Comparison of ENCODE assay signal across 8 cellular contexts in genomic region chr7:100465702-100466311, GRCh38. TPM values are rescaled to one million over a fixed set of nuclear protein-coding genes. Genes with fewer than 3 reads are reported as not detected.
DNase-seq lines count a peak whose midpoint lies in the region; ATAC-seq and TF ChIP-seq lines count a peak whose summit lies in the region.

No MANE protein-coding gene starts in this region.

- H3K9me3 ChIP-seq in left lung: no peaks in the 10 kb centered on the region
- no peaks in the 10 kb centered on the region for H3K9me3 ChIP-seq in upper lobe of right lung

- no peak for DNase-seq in activated naive CD4-positive, alpha-beta T cell treated with anti-CD3 and anti-CD28 coated beads, Interleukin-2, amount 50 U/mL, for 72 hours (ENCODE audit: low spot score in 2 of 2)
- no peak for DNase-seq in activated naive CD4-positive, alpha-beta T cell treated with anti-CD3 and anti-CD28 coated beads, Interleukin-2, amount 50 U/mL, for 16 hours
- peak; percentile 31 for DNase-seq in NCI-H524 treated with DMSO at 0.1 percent for 48 hours (lab: John Stamatoyannopoulos, UW)
- DNase-seq in coronary artery (ENCODE audit: low spot score): peak; percentile 84
- peak; percentile 75 to 88 for DNase-seq in left lung
- DNase-seq in upper lobe of right lung: peak; percentile 86

- H3K4me3 ChIP-seq in coronary artery: peak overlapping the region; percentile 44
- no peak overlapping the region for H3K4me3 ChIP-seq in left lung
- no peak overlapping the region for H3K4me3 ChIP-seq in upper lobe of right lung

- no peaks in the 10 kb centered on the region for H3K36me3 Mint-ChIP-seq in activated naive CD4-positive, alpha-beta T cell treated with anti-CD3 and anti-CD28 coated beads, Interleukin-2, amount 50 U/mL, for 72 hours

- H3K36me3 ChIP-seq in left lung (peaks cover 0 to 59% of the 10 kb centered on the region in 2 donors), upper lobe of right lung (peaks cover 32% of the 10 kb centered on the region)

- TF ChIP-seq CTCF in coronary artery (IDR thresholded peaks at IDR 0.05) (peak; percentile 68), left lung (IDR thresholded peaks at IDR 0.05) (peak; percentile 54 to 55), upper lobe of right lung (IDR thresholded peaks at IDR 0.05) (peak; percentile 68)

- no peaks in the 10 kb centered on the region for H3K27me3 ChIP-seq in left lung
- no peaks in the 10 kb centered on the region for H3K27me3 ChIP-seq in upper lobe of right lung

- H3K27ac Mint-ChIP-seq in activated naive CD4-positive, alpha-beta T cell treated with anti-CD3 and anti-CD28 coated beads, Interleukin-2, amount 50 U/mL, for 72 hours: no peak overlapping the region

- H3K4me1 ChIP-seq in left lung (peaks cover 0 to 32% of the 10 kb centered on the region in 2 donors), upper lobe of right lung (peaks cover 16% of the 10 kb centered on the region)

- H3K27ac ChIP-seq in coronary artery (peak overlapping the region; percentile 47 to 73), left lung (peak overlapping the region in 1 of 2 donors; percentile 37), upper lobe of right lung (peak overlapping the region; percentile 42)

- peak; percentile 15 to 17 for ATAC-seq in activated naive CD4-positive, alpha-beta T cell treated with anti-CD3 and anti-CD28 coated beads, Interleukin-2, amount 50 U/mL, for 72 hours
- peak; percentile 92 for ATAC-seq in left lung
- ATAC-seq in upper lobe of right lung: peak; percentile 90
- no peak for ATAC-seq in GM21423 (IDR thresholded peaks at IDR 0.05; ENCODE audit: unreplicated experiment)
- no peak for ATAC-seq in HG03039 (IDR thresholded peaks at IDR 0.05; ENCODE audit: unreplicated experiment)

- intact Hi-C loops in left lung (cut with DNase I): no loop called here
- intact Hi-C loops in upper lobe of right lung (cut with DNase I): loop anchor here (5.0 kb wide), 1 partner anchor 96 kb away; no protein-coding TSS in a partner anchor

- no peaks in the 10 kb centered on the region for H3K9me3 Mint-ChIP-seq in activated naive CD4-positive, alpha-beta T cell treated with anti-CD3 and anti-CD28 coated beads, Interleukin-2, amount 50 U/mL, for 72 hours

RNA-seq across cellular contexts. Expression of gene SPACDR, which starts 1.7 kb away (rescaled TPM):
- 1 to 10 TPM; 7.7 to 9.9 TPM for total RNA-seq in activated naive CD4-positive, alpha-beta T cell treated with anti-CD3 and anti-CD28 coated beads, Interleukin-2, amount 50 U/mL, for 72 hours
- total RNA-seq in left lung (1 to 10 TPM in 1 of 2 donors, under 1 TPM in 1; 0.41 to 1.9 TPM), upper lobe of right lung (1.8 TPM)

RNA-seq across cellular contexts. Expression of gene TSC22D4, which starts 13.2 kb away (rescaled TPM):
- total RNA-seq in activated naive CD4-positive, alpha-beta T cell treated with anti-CD3 and anti-CD28 coated beads, Interleukin-2, amount 50 U/mL, for 72 hours: 10 to 100 TPM; 96.2 to 99.9 TPM
- total RNA-seq in left lung (10 to 100 TPM; 50.1 to 55.6 TPM), upper lobe of right lung (51.8 TPM)

RNA-seq across cellular contexts. Expression of gene NYAP1, which starts 17.9 kb away (rescaled TPM):
- 1 to 10 TPM in 1 of 2 donors, under 1 TPM in 1; 0.89 to 1.0 TPM for total RNA-seq in activated naive CD4-positive, alpha-beta T cell treated with anti-CD3 and anti-CD28 coated beads, Interleukin-2, amount 50 U/mL, for 72 hours
- total RNA-seq in left lung (under 1 TPM; 0.50 to 0.55 TPM), upper lobe of right lung (0.55 TPM)

RNA-seq across cellular contexts. Expression of gene PPP1R35, which starts 29.5 kb away (rescaled TPM):
- total RNA-seq in activated naive CD4-positive, alpha-beta T cell treated with anti-CD3 and anti-CD28 coated beads, Interleukin-2, amount 50 U/mL, for 72 hours: 10 to 100 TPM; 38.7 to 52.5 TPM
- total RNA-seq in left lung (10 to 100 TPM; 22.7 to 27.0 TPM), upper lobe of right lung (24.7 TPM)

RNA-seq across cellular contexts. Expression of gene MEPCE, which starts 36.2 kb away (rescaled TPM):
- total RNA-seq in activated naive CD4-positive, alpha-beta T cell treated with anti-CD3 and anti-CD28 coated beads, Interleukin-2, amount 50 U/mL, for 72 hours: 10 to 100 TPM; 53.0 to 83.5 TPM
- 10 to 100 TPM; 25.0 to 33.0 TPM for total RNA-seq in left lung
- 36.3 TPM for total RNA-seq in upper lobe of right lung

Comparison
In these comparisons a context has a peak if more than half of its experiments do, and no peak if none do; other contexts are left out.
1. ATAC-seq: peak in activated naive CD4-positive, alpha-beta T cell treated with anti-CD3 and anti-CD28 coated beads, Interleukin-2, amount 50 U/mL, for 72 hours (2 of 2), left lung (single experiment) and upper lobe of right lung (single experiment); none in GM21423 (single experiment) and HG03039 (single experiment).
2. DNase-seq: peak in NCI-H524 treated with DMSO at 0.1 percent for 48 hours (single experiment), coronary artery (single experiment), left lung (2 of 2) and upper lobe of right lung (single experiment); none in activated naive CD4-positive, alpha-beta T cell treated with anti-CD3 and anti-CD28 coated beads, Interleukin-2, amount 50 U/mL, for 72 hours (0 of 2) and activated naive CD4-positive, alpha-beta T cell treated with anti-CD3 and anti-CD28 coated beads, Interleukin-2, amount 50 U/mL, for 16 hours (single experiment).
3. Peak in every context shown above with its lines, with median percentiles within 50 percentile points of each other: CTCF ChIP-seq.